Comparison of ENCODE assay signal across 8 cellular contexts in the genomic region with DNA sequence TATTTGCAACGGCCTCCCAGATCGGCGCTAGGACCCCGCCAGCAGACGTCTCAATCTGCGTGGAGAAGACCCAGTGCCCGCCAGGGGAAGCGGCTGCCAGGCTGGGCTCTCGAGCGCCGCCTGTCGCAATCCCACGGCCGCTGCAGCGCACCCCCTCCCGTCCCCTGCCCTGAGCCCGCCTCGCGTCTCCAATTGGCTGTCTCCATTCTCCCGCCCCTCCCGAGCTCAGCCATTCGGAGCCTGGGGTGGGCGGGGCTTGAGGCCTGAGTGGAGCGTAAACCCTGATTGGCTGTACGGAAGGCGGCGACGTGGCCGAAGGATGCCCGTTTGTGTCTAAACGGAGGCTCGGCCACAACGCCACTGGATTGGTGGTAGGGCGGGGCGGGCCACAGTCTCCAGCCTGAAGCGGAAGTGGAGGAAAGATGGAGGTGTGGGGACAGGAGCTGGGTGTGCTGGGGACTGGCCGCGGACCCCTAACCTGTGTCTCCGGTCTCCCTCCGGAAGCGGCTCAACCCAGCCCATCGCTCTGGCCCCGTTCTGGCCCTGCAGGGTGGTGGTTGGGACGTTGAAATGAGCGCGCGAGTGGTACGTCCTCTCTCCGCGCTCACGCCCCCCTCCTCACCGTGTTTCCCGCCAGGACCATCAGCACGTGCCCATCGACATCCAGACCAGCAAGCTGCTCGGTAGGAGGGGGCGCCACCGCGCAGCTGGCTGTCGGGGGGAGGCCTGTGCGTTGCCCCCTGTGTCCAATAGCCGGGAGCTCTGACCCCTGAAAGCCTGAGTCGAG. TPM values are rescaled to one million over a fixed set of nuclear protein-coding genes. Genes with fewer than 3 reads are reported as not detected.
DNase-seq lines count a peak whose midpoint lies in the region; ATAC-seq, FAIRE-seq and TF ChIP-seq lines count a peak whose summit lies in the region.

A gene with protein sequence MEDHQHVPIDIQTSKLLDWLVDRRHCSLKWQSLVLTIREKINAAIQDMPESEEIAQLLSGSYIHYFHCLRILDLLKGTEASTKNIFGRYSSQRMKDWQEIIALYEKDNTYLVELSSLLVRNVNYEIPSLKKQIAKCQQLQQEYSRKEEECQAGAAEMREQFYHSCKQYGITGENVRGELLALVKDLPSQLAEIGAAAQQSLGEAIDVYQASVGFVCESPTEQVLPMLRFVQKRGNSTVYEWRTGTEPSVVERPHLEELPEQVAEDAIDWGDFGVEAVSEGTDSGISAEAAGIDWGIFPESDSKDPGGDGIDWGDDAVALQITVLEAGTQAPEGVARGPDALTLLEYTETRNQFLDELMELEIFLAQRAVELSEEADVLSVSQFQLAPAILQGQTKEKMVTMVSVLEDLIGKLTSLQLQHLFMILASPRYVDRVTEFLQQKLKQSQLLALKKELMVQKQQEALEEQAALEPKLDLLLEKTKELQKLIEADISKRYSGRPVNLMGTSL (plus strand): TSS at position 389 of the 787 bp plus-strand sequence. CDS start 34 bp downstream, at position 423.

- DNase-seq in GM12891 (ENCODE audit: insufficient read length, low spot score), result peak; percentile 97
- peak; percentile 99 for DNase-seq in NCI-H146 (lab: John Stamatoyannopoulos, UW)
- peak; percentile 99 for DNase-seq in amniotic stem cell (lab: John Stamatoyannopoulos, UW)
- DNase-seq in left cardiac atrium, result peak; percentile 100
- peak; percentile 100 for DNase-seq in progenitor cell of endocrine pancreas (ENCODE audit: low spot score, unreplicated experiment)

- peak; percentile 87 for TF ChIP-seq CTCF in progenitor cell of endocrine pancreas (IDR thresholded peaks at IDR 0.05; ENCODE audit: unreplicated experiment)

- H3K27ac Mint-ChIP-seq in progenitor cell of endocrine pancreas, result peak within 1 kb of the TSS; percentile 85

- WGBS in urinary bladder, result under 1% methylated on average over 63 of the region's 63 CpGs

- H3K9me3 Mint-ChIP-seq in progenitor cell of endocrine pancreas (ENCODE audit: low read depth), result no peaks in the 10 kb centered on the region

- ATAC-seq in HG02852 (IDR thresholded peaks at IDR 0.05; ENCODE audit: unreplicated experiment) (peak; percentile 98), left cardiac atrium (peak; percentile 99 to 100)

- intact Hi-C loops in T-helper 1 cell treated with Interleukin-12 subunit alpha and Interleukin-12 subunit beta and Interleukin-4 antibody, amounts not matched to agents 30 ng/mL and 1 ng/mL, for 36 hours (cut with micrococcal nuclease), result loop anchor here (1.0 to 2.0 kb wide), 10 partner anchors 22 to 921 kb away; partner anchors contain the start of genes ATP5MC1, CBX1, LRRC46 and MRPL10
- intact Hi-C loops in left cardiac atrium (cut with DNase I), result loop anchor here (2.0 kb wide), 3 partner anchors 76 to 130 kb away; partner anchors contain the start of gene SCRN2 (in 1 of the 2)

- peaks cover 12% of the 10 kb centered on the region for H3K4me1 Mint-ChIP-seq in progenitor cell of endocrine pancreas (ENCODE audit: low read depth)

- peak within 1 kb of the TSS; percentile 91 for H3K4me3 Mint-ChIP-seq in progenitor cell of endocrine pancreas (ENCODE audit: low read depth)

- peaks cover 1% of the 10 kb centered on the region for H3K4me1 ChIP-seq in urinary bladder (ENCODE audit: insufficient read depth)

- H3K4me3 ChIP-seq in urinary bladder (ENCODE audit: low read depth, low read length), result peak within 1 kb of the TSS; percentile 67

- peak; percentile 89 for TF ChIP-seq POLR2A in GM12891 (IDR thresholded peaks at IDR 0.05; ENCODE audit: low read depth, low read length)

- peaks cover 10% of the 10 kb centered on the region for H3K36me3 Mint-ChIP-seq in progenitor cell of endocrine pancreas (ENCODE audit: insufficient read depth)

- no peaks in the 10 kb centered on the region for H3K36me3 ChIP-seq in urinary bladder (ENCODE audit: insufficient read depth)

- no peaks in the 10 kb centered on the region for H3K27me3 Mint-ChIP-seq in progenitor cell of endocrine pancreas

- peak; percentile 98 for FAIRE-seq in GM12891 (lab: Jason Lieb, UNC)

- H3K27ac ChIP-seq in urinary bladder (ENCODE audit: low read depth), result peak within 1 kb of the TSS; percentile 57

TF ChIP-seq in GM12891, 5 proteins besides CTCF, POLR2A, EP300 and RAD21:
- TF ChIP-seq TAF1 (IDR thresholded peaks at IDR 0.05; ENCODE audit: low read depth, low read length) (peak; percentile 78), POLR2AphosphoS5 (IDR thresholded peaks at IDR 0.05; ENCODE audit: low read depth, low read length) (peak; percentile 88), SPI1 (IDR thresholded peaks at IDR 0.05; ENCODE audit: low read depth, low read length) (peak; percentile 74), PAX5 (IDR thresholded peaks at IDR 0.05; ENCODE audit: insufficient read depth, low read length, severe bottlenecking) (no peak)

RNA-seq across cellular contexts. Expression of the gene that starts here (rescaled TPM):
- 165 TPM for polyA plus RNA-seq in GM12891 (2012; ENCODE audit: low read depth, missing spikeins)
- total RNA-seq in T-helper 1 cell treated with Interleukin-12 subunit alpha and Interleukin-12 subunit beta and Interleukin-4 antibody, amounts not matched to agents 30 ng/mL and 1 ng/mL, for 36 hours, result 195 and 214 TPM in 2 replicates
- total RNA-seq in left cardiac atrium (10 to 100 TPM; 62.6 to 66.3 TPM), progenitor cell of endocrine pancreas (336 and 344 TPM in 2 replicates), urinary bladder (77.4 TPM)
- polyA plus RNA-seq in urinary bladder, result 117 TPM

Comparison
In these comparisons a context has a peak if more than half of its experiments do, and no peak if none do; other contexts are left out.
1. Peak in every context shown above with its lines: DNase-seq, ATAC-seq, H3K4me3 ChIP-seq and H3K27ac ChIP-seq.